In genomic region chr5:82351754-82352145, GRCh38 we compare ENCODE assay signal across 8 cellular contexts.
DNase-seq lines count a peak whose midpoint lies in the region; ATAC-seq, FAIRE-seq and TF ChIP-seq lines count a peak whose summit lies in the region.

No MANE protein-coding gene starts in this region.

- peak; percentile 70 for FAIRE-seq in GM12891 (lab: Jason Lieb, UNC)

- DNase-seq in AG08396 (ENCODE audit: low spot score): peak; percentile 52
- DNase-seq in GM12891 (ENCODE audit: insufficient read length, low spot score): peak; percentile 30
- DNase-seq in NAMALWA (ENCODE audit: low spot score): peak; percentile 72
- DNase-seq in fibroblast of pulmonary artery (ENCODE audit: low read depth): peak; percentile 91
- DNase-seq in occipital lobe (lab: John Stamatoyannopoulos, UW): no peak

- no peaks in the 10 kb centered on the region for H4K20me1 ChIP-seq in SU-DHL-6 (ENCODE audit: low read depth, low read length)

- peak; percentile 81 for ATAC-seq in HG02588 (IDR thresholded peaks at IDR 0.05; ENCODE audit: unreplicated experiment)

- H3K4me1 ChIP-seq in neutrophil (ENCODE audit: control insufficient read depth in 1 of 2, insufficient read depth in 1 of 2, low read depth in 1 of 2, low read length in 1 of 2): peaks cover under 1 to 2% of the 10 kb centered on the region in 2 experiments

- H3K4me3 ChIP-seq in SU-DHL-6 (ENCODE audit: insufficient read depth, low read length, poor library complexity, severe bottlenecking): no peak overlapping the region
- H3K4me3 ChIP-seq in fibroblast of pulmonary artery (replicated peaks; ENCODE audit: low read depth, low read length): no peak overlapping the region
- no peak overlapping the region for H3K4me3 ChIP-seq in neutrophil (ENCODE audit: low read depth in 1 of 2, low read length in 1 of 2)

- H3K9me3 ChIP-seq in SU-DHL-6 (ENCODE audit: insufficient read depth, low read length): no peaks in the 10 kb centered on the region
- no peaks in the 10 kb centered on the region for H3K9me3 ChIP-seq in neutrophil

- H3K9ac ChIP-seq in SU-DHL-6 (ENCODE audit: low read length): no peak overlapping the region

- peak; percentile 49 for TF ChIP-seq CTCF in SU-DHL-6 (IDR thresholded peaks at IDR 0.05; ENCODE audit: insufficient read depth, low read length, poor library complexity, severe bottlenecking)
- TF ChIP-seq CTCF in fibroblast of pulmonary artery (IDR thresholded peaks at IDR 0.05; ENCODE audit: low read length, missing control alignments): peak; percentile 75
- TF ChIP-seq CTCF in neutrophil (IDR thresholded peaks at IDR 0.05): peak; percentile 63

- H3K36me3 ChIP-seq in SU-DHL-6 (ENCODE audit: low read length) (no peaks in the 10 kb centered on the region), neutrophil (no peaks in the 10 kb centered on the region)

- no peaks in the 10 kb centered on the region for H3K79me2 ChIP-seq in SU-DHL-6 (ENCODE audit: insufficient read depth, low read length)

- H3K27ac ChIP-seq in SU-DHL-6 (ENCODE audit: low read depth, low read length): no peak overlapping the region
- H3K27ac ChIP-seq in neutrophil: no peak overlapping the region

- H3K27me3 ChIP-seq in SU-DHL-6 (ENCODE audit: low read length) (no peaks in the 10 kb centered on the region), neutrophil (no peaks in the 10 kb centered on the region)

- H3F3A ChIP-seq in SU-DHL-6 (ENCODE audit: insufficient read depth): no peaks in the 10 kb centered on the region

- no peak for TF ChIP-seq POLR2A in GM12891 (IDR thresholded peaks at IDR 0.05; ENCODE audit: low read depth, low read length)

- no peak overlapping the region for H2AFZ ChIP-seq in SU-DHL-6 (ENCODE audit: low read depth, low read length, severe bottlenecking)

- no peak overlapping the region for H3K4me2 ChIP-seq in SU-DHL-6 (ENCODE audit: low read depth, low read length, poor library complexity, severe bottlenecking)

- H3K9me2 ChIP-seq in SU-DHL-6 (replicated peaks; ENCODE audit: insufficient read depth, low read length): no peaks in the 10 kb centered on the region

TF ChIP-seq in GM12891, 5 proteins besides CTCF, POLR2A, EP300 and RAD21:
- TF ChIP-seq TAF1 (IDR thresholded peaks at IDR 0.05; ENCODE audit: low read depth, low read length) (no peak), POLR2AphosphoS5 (IDR thresholded peaks at IDR 0.05; ENCODE audit: low read depth, low read length) (no peak), PAX5 (IDR thresholded peaks at IDR 0.05; ENCODE audit: insufficient read depth, low read length, severe bottlenecking) (no peak), POU2F2 (IDR thresholded peaks at IDR 0.05; ENCODE audit: low read depth, low read length) (no peak), SPI1 (IDR thresholded peaks at IDR 0.05; ENCODE audit: low read depth, low read length) (no peak)
